ENCODE assay signal across 20 cellular contexts in the genomic region with DNA sequence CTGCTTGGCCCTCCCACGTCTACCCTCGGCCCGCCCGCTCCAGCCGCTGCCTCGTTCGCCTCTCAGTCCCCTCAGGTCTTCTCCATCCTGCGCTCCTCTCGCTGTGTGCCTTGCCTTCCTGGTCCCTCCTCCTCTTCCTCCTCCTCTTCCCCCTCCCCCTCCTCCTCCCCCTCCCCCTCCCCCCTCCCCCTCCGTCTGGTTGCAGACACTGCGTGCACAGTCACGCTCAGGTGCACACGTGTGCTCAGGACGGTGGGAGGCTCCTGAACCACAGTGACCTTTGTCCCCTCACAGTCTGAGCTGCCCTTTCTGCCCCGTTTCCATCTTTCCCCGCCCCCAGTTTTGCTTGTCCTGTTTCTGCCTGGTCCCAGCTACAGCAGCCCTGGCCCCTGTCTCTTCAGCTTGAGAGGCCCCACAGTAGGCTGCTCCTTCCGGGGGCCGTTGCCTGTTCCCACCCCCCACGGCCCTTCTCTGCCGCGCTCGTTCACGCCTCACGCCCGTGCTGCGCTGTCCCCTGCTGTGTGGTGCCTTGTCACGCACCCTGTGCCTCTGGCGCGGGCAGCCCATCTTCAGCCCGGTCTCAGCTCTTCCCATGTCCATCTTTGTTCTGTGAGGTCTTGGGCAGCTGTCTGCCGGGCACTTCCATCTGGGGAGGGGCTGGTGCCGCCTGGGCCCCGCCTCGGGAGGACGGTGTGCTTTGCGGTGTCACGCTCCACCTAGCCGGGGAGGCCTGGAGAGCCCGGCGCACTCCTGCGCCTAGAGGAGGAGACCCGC. TPM values are rescaled to one million over a fixed set of nuclear protein-coding genes. Genes with fewer than 3 reads are reported as not detected.
DNase-seq lines count a peak whose midpoint lies in the region; ATAC-seq, FAIRE-seq and TF ChIP-seq lines count a peak whose summit lies in the region.
"Had no signal": no experiment of that assay in that cellular context is flagged by ENCODE, and none has a peak within 500 bp of the region (broad histone marks: within the 10 kb centered on the region; RNA-seq: fewer than 3 reads in every experiment).

No MANE protein-coding gene starts in this region.

- ATAC-seq in K562: no peak
- no peak for ATAC-seq in stimulated activated effector memory CD8-positive, alpha-beta T cell treated with anti-CD3 and anti-CD28 coated beads, Interleukin-12 subunit alpha, Interleukin-12 subunit beta, amount 100 ng/mL, for 72 hours

- H4K20me1 ChIP-seq in K562 (replicated peaks; ENCODE audit: control insufficient read depth, insufficient read depth, low read length): peaks cover 11% of the 10 kb centered on the region; the same call in 1 of the 2 replicates

- H3K9me1 ChIP-seq in K562 (ENCODE audit: control insufficient read depth, insufficient read depth, low read length): peaks cover 4% of the 10 kb centered on the region

- H3K9me3 ChIP-seq in K562 (replicated peaks; ENCODE audit: control insufficient read depth, insufficient read depth, low read depth, low read length): no peaks in the 10 kb centered on the region
- H3K9me3 ChIP-seq: colonic mucosa, ovary, vagina had no signal

- H3K4me1 Mint-ChIP-seq in stimulated activated effector memory CD8-positive, alpha-beta T cell treated with anti-CD3 and anti-CD28 coated beads, Interleukin-12 subunit alpha, Interleukin-12 subunit beta, amount 100 ng/mL, for 72 hours: peaks cover 13% of the 10 kb centered on the region
- H3K4me1 Mint-ChIP-seq: B cell had no signal

- H3K4me1 ChIP-seq in K562 (replicated peaks in 1 of 2; ENCODE audit: control insufficient read depth in 2 of 2, insufficient read depth in 2 of 2, low read length in 2 of 2): peaks cover 0 to 47% of the 10 kb centered on the region in 2 experiments; a peak in 2 of 5 replicates
- H3K4me1 ChIP-seq: colonic mucosa had no signal

- peak overlapping the region; percentile 69 for H3K27ac Mint-ChIP-seq in stimulated activated effector memory CD8-positive, alpha-beta T cell treated with anti-CD3 and anti-CD28 coated beads, Interleukin-12 subunit alpha, Interleukin-12 subunit beta, amount 100 ng/mL, for 72 hours
- H3K27ac Mint-ChIP-seq: B cell had no signal

- TF ChIP-seq EP300 in K562 (IDR thresholded peaks at IDR 0.05; ENCODE audit: low read length): no peak

- no peak overlapping the region for H3K4me3 ChIP-seq in K562
- H3K4me3 ChIP-seq: colonic mucosa, lung, ovary, vagina had no signal

- no peak overlapping the region for H3K27ac ChIP-seq in K562 (ENCODE audit: extremely low read depth, low read depth, low read length)
- H3K27ac ChIP-seq: colonic mucosa, ovary had no signal

- no peak overlapping the region for H2AFZ ChIP-seq in K562 (ENCODE audit: low read depth, low read length)

- no peaks in the 10 kb centered on the region for H3K27me3 ChIP-seq in K562 (ENCODE audit: control insufficient read depth in 2 of 2, insufficient read depth in 2 of 2, low read length in 2 of 2)
- H3K27me3 ChIP-seq: colonic mucosa, ovary, vagina had no signal

- TF ChIP-seq RAD21 in K562 (CRISPR knock-in tag; conservative IDR thresholded peaks at IDR 0.05 in 1 of 2, IDR thresholded peaks at IDR 0.05 in 1 of 2): no peak

- no peak for FAIRE-seq in K562 (lab: Jason Lieb, UNC)
- FAIRE-seq: RCC 7860 had no signal

- peaks cover 96% of the 10 kb centered on the region for H3K36me3 Mint-ChIP-seq in stimulated activated effector memory CD8-positive, alpha-beta T cell treated with anti-CD3 and anti-CD28 coated beads, Interleukin-12 subunit alpha, Interleukin-12 subunit beta, amount 100 ng/mL, for 72 hours

- no peak for TF ChIP-seq POLR2A in K562 (conservative IDR thresholded peaks at IDR 0.05)

- CTCF ChIA-PET in K562 (lab: Yijun Ruan, JAX; ENCODE audit: low intra/inter-chr PET ratio): no interaction called here

- no TSS peak for BruUV-seq in K562 (replicated peaks; lab: Mats Ljungman, UMichigan)

- peak; percentile 74 for DNase-seq in HuH-7 (ENCODE audit: low spot score)
- DNase-seq in K562 (ENCODE audit: extremely low read depth in 1 of 4, low spot score in 3 of 4): peak in 1 of 4 experiments; percentile 29
- peak; percentile 84 for DNase-seq in left kidney (ENCODE audit: low read depth, low spot score)
- no peak for DNase-seq in stimulated activated effector memory CD8-positive, alpha-beta T cell treated with anti-CD3 and anti-CD28 coated beads, Interleukin-12 subunit alpha, Interleukin-12 subunit beta, amount 100 ng/mL, for 72 hours (ENCODE audit: low spot score in 2 of 2)
- DNase-seq in DMS 273 treated with DMSO at 0.1 percent for 48 hours (lab: John Stamatoyannopoulos, UW): no peak
- DNase-seq in iPS-NIHi11 (ENCODE audit: low spot score): no peak
- no peak for DNase-seq in activated CD4-positive, alpha-beta T cell treated with anti-CD3 and anti-CD28 coated beads, Interleukin-2, amount 50 U/mL, for 4 hours
- DNase-seq: activated CD4-positive, alpha-beta T cell treated with anti-CD3 and anti-CD28 coated beads for 48 hours; activated CD8-positive, alpha-beta memory T cell treated with anti-CD3 and anti-CD28 coated beads, Interleukin-2, amount 50 U/mL, for 48 hours; activated gamma-delta T cell treated with Interleukin-2 at 50 U/mL for 16 hours; anterior cingulate cortex; colonic mucosa; NCI-H1048; NCI-H2107; ovary; stimulated activated CD4-positive, alpha-beta T cell treated with anti-CD3 and anti-CD28 coated beads, Interleukin-4, amount 100 ng/mL, for 1 hour had no signal

- H3K79me2 ChIP-seq in K562 (ENCODE audit: control insufficient read depth, insufficient read depth, low read length): peaks cover 62% of the 10 kb centered on the region

- H3K9me3 Mint-ChIP-seq in stimulated activated effector memory CD8-positive, alpha-beta T cell treated with anti-CD3 and anti-CD28 coated beads, Interleukin-12 subunit alpha, Interleukin-12 subunit beta, amount 100 ng/mL, for 72 hours: no peaks in the 10 kb centered on the region

- H3K4me2 ChIP-seq in K562 (ENCODE audit: insufficient read depth, low read length): no peak overlapping the region

- WGBS in K562 (ENCODE audit: insufficient coverage, low coverage, missing lambda C conversion rate): 93% methylated on average over 26 of the region's 42 CpGs

- no peak for TF ChIP-seq CTCF in K562 (IDR thresholded peaks at IDR 0.05 in 2 of 3, conservative IDR thresholded peaks at IDR 0.05 in 1 of 3; ENCODE audit: insufficient read depth in 2 of 3, low read depth in 1 of 3, low read length in 3 of 3)

- POLR2A ChIA-PET in K562 (lab: Yijun Ruan, JAX): interaction anchor here (1.1 to 2.4 kb wide), 3 partner anchors 8 to 15 kb away, joined by 3 to 6 read pairs (median 3); no protein-coding TSS in a partner anchor

- intact Hi-C loops in K562 (cut with micrococcal nuclease): no loop called here

- peaks cover 98% of the 10 kb centered on the region for H3K36me3 ChIP-seq in K562 (ENCODE audit: control insufficient read depth, insufficient read depth, low read length)
- H3K36me3 ChIP-seq: ovary had no signal

- in situ Hi-C loops in K562 (cut with MboI): no loop called here

- no peak overlapping the region for H3K4me3 Mint-ChIP-seq in stimulated activated effector memory CD8-positive, alpha-beta T cell treated with anti-CD3 and anti-CD28 coated beads, Interleukin-12 subunit alpha, Interleukin-12 subunit beta, amount 100 ng/mL, for 72 hours
- H3K4me3 Mint-ChIP-seq: B cell had no signal

- no peak overlapping the region for H3K9ac ChIP-seq in K562 (ENCODE audit: insufficient read depth in 1 of 2, low read depth in 2 of 2, low read length in 2 of 2)

RNA-seq across cellular contexts. Expression of gene RPS15, which starts 13.8 kb away (rescaled TPM):
- total RNA-seq in K562 (2011; cell fraction: chromatin; rRNA removed; ENCODE audit: low replicate concordance): 72.0 and 238 TPM in 2 replicates
- 545 and 547 TPM in 2 replicates for total RNA-seq in K562 (2011; cell fraction: nucleolus; rRNA removed)
- total RNA-seq in K562 (2011; cell fraction: nucleoplasm; rRNA removed): 383 and 585 TPM in 2 replicates
- 2,649 and 2,867 TPM in 2 replicates for total RNA-seq in K562 (2014; rRNA removed)
- 407 and 630 TPM in 2 replicates for total RNA-seq in K562 (2014; rRNA removed; fragmentation: Illumina TruSeq; extraction: Trizol)
- 1,267 and 1,272 TPM in 2 replicates for total RNA-seq in K562 (2015; rRNA removed; fragmentation: Illumina TruSeq; extraction: Trizol)
- total RNA-seq in K562 (2021): 2,126 and 2,254 TPM in 2 replicates
- polyA plus RNA-seq in K562 (2011; rRNA removed): 957 and 1,566 TPM in 2 replicates
- 3,186 and 4,296 TPM in 2 replicates for polyA plus RNA-seq in K562 (2011; cell fraction: cytosol; rRNA removed)
- polyA plus RNA-seq in K562 (2011; cell fraction: nucleus; rRNA removed): 907 and 973 TPM in 2 replicates
- 2,701 and 2,899 TPM in 2 replicates for polyA plus RNA-seq in K562 (2012)
- 912 and 1,907 TPM in 2 replicates for polyA plus RNA-seq in K562 (2014; fragmentation: Illumina TruSeq; extraction: Trizol)
- polyA plus RNA-seq in K562 (2014; fragmentation: Nextera tagmentation; extraction: Ambion mirVana): 100 to 1,000 TPM; 605 to 818 TPM
- 2,791 and 3,285 TPM in 2 replicates for polyA plus RNA-seq in K562 (2014; rRNA removed)
- 202 and 239 TPM in 2 replicates for polyA minus RNA-seq in K562 (2011; rRNA and poly(A)+ RNA removed)
- polyA minus RNA-seq in K562 (2011; cell fraction: cytosol; rRNA and poly(A)+ RNA removed): 1,242 and 1,610 TPM in 2 replicates
- polyA minus RNA-seq in K562 (2011; cell fraction: nucleus; rRNA and poly(A)+ RNA removed): 152 and 304 TPM in 2 replicates

RNA-seq across cellular contexts. Expression of gene DAZAP1, which starts 17.0 kb away (rescaled TPM):
- 223 and 289 TPM in 2 replicates for total RNA-seq in K562 (2011; cell fraction: chromatin; rRNA removed; ENCODE audit: low replicate concordance)
- total RNA-seq in K562 (2011; cell fraction: nucleolus; rRNA removed): 105 and 117 TPM in 2 replicates
- total RNA-seq in K562 (2011; cell fraction: nucleoplasm; rRNA removed): 149 and 185 TPM in 2 replicates
- total RNA-seq in K562 (2014; rRNA removed) (222 and 244 TPM in 2 replicates), K562 (2014; rRNA removed; fragmentation: Illumina TruSeq; extraction: Trizol) (77.7 and 78.7 TPM in 2 replicates), K562 (2015; rRNA removed; fragmentation: Illumina TruSeq; extraction: Trizol) (139 and 143 TPM in 2 replicates), K562 (2021) (287 and 289 TPM in 2 replicates)
- polyA plus RNA-seq in K562 (2011; rRNA removed) (125 and 155 TPM in 2 replicates), K562 (2014; fragmentation: Illumina TruSeq; extraction: Trizol) (142 and 156 TPM in 2 replicates), K562 (2014; fragmentation: Nextera tagmentation; extraction: Ambion mirVana) (10 to 100 TPM; 10.8 to 13.3 TPM), K562 (2014; rRNA removed) (250 and 266 TPM in 2 replicates)
- 57.6 and 123 TPM in 2 replicates for polyA plus RNA-seq in K562 (2011; cell fraction: cytosol; rRNA removed)
- polyA plus RNA-seq in K562 (2011; cell fraction: nucleus; rRNA removed): 177 and 237 TPM in 2 replicates
- 116 and 140 TPM in 2 replicates for polyA plus RNA-seq in K562 (2012)
- 29.7 and 47.1 TPM in 2 replicates for polyA minus RNA-seq in K562 (2011; rRNA and poly(A)+ RNA removed)
- polyA minus RNA-seq in K562 (2011; cell fraction: cytosol; rRNA and poly(A)+ RNA removed): 61.3 and 62.0 TPM in 2 replicates
- 38.8 and 60.8 TPM in 2 replicates for polyA minus RNA-seq in K562 (2011; cell fraction: nucleus; rRNA and poly(A)+ RNA removed)

RNA-seq across cellular contexts. Expression of gene GAMT, which starts 23.0 kb away (rescaled TPM):
- total RNA-seq in K562 (2011; cell fraction: chromatin; rRNA removed; ENCODE audit: low replicate concordance): 8.0 and 26.2 TPM in 2 replicates
- 17.6 and 18.7 TPM in 2 replicates for total RNA-seq in K562 (2011; cell fraction: nucleolus; rRNA removed)
- 11.9 and 13.9 TPM in 2 replicates for total RNA-seq in K562 (2011; cell fraction: nucleoplasm; rRNA removed)
- total RNA-seq in K562 (2014; rRNA removed): 35.2 and 47.8 TPM in 2 replicates
- total RNA-seq in K562 (2014; rRNA removed; fragmentation: Illumina TruSeq; extraction: Trizol): 6.1 and 11.1 TPM in 2 replicates
- 25.9 and 28.7 TPM in 2 replicates for total RNA-seq in K562 (2015; rRNA removed; fragmentation: Illumina TruSeq; extraction: Trizol)
- total RNA-seq in K562 (2021): 35.3 and 37.5 TPM in 2 replicates
- polyA plus RNA-seq in K562 (2011; rRNA removed): 27.2 and 42.1 TPM in 2 replicates
- 46.5 and 96.1 TPM in 2 replicates for polyA plus RNA-seq in K562 (2011; cell fraction: cytosol; rRNA removed)
- 23.4 and 27.7 TPM in 2 replicates for polyA plus RNA-seq in K562 (2011; cell fraction: nucleus; rRNA removed)
- polyA plus RNA-seq in K562 (2012): 44.0 and 47.8 TPM in 2 replicates
- 26.2 and 35.1 TPM in 2 replicates for polyA plus RNA-seq in K562 (2014; fragmentation: Illumina TruSeq; extraction: Trizol)
- 1 to 10 TPM; 1.3 to 2.1 TPM for polyA plus RNA-seq in K562 (2014; fragmentation: Nextera tagmentation; extraction: Ambion mirVana)
- polyA plus RNA-seq in K562 (2014; rRNA removed): 33.3 and 37.8 TPM in 2 replicates
- 8.4 and 12.9 TPM in 2 replicates for polyA minus RNA-seq in K562 (2011; rRNA and poly(A)+ RNA removed)
- 22.1 and 26.4 TPM in 2 replicates for polyA minus RNA-seq in K562 (2011; cell fraction: cytosol; rRNA and poly(A)+ RNA removed)
- 6.7 and 7.7 TPM in 2 replicates for polyA minus RNA-seq in K562 (2011; cell fraction: nucleus; rRNA and poly(A)+ RNA removed)

RNA-seq across cellular contexts. Expression of gene APC2, which starts 25.6 kb away (rescaled TPM):
- total RNA-seq in K562 (2011; cell fraction: chromatin; rRNA removed; ENCODE audit: low replicate concordance): 0.56 and 1.4 TPM in 2 replicates
- total RNA-seq in K562 (2011; cell fraction: nucleolus; rRNA removed): 0.66 and 1.3 TPM in 2 replicates
- 0.44 and 0.53 TPM in 2 replicates for total RNA-seq in K562 (2011; cell fraction: nucleoplasm; rRNA removed)
- 0.05 and 0.08 TPM in 2 replicates for total RNA-seq in K562 (2014; rRNA removed)
- total RNA-seq in K562 (2014; rRNA removed; fragmentation: Illumina TruSeq; extraction: Trizol): 0.04 TPM in 1 of 2 replicates, not detected in the other
- total RNA-seq in K562 (2015; rRNA removed; fragmentation: Illumina TruSeq; extraction: Trizol): 0.04 TPM in 1 of 2 replicates, not detected in the other
- total RNA-seq in K562 (2021): 0.27 and 0.40 TPM in 2 replicates
- 0.01 and 0.06 TPM in 2 replicates for polyA plus RNA-seq in K562 (2011; rRNA removed)
- polyA plus RNA-seq in K562 (2011; cell fraction: cytosol; rRNA removed): 0.03 and 0.04 TPM in 2 replicates
- 0.13 and 0.21 TPM in 2 replicates for polyA plus RNA-seq in K562 (2011; cell fraction: nucleus; rRNA removed)
- polyA plus RNA-seq in K562 (2012): 0.43 and 0.48 TPM in 2 replicates
- polyA plus RNA-seq in K562 (2014; fragmentation: Illumina TruSeq; extraction: Trizol): 0.01 TPM in 2 replicates
- not detected for polyA plus RNA-seq in K562 (2014; fragmentation: Nextera tagmentation; extraction: Ambion mirVana)
- polyA plus RNA-seq in K562 (2014; rRNA removed): 0.04 and 0.09 TPM in 2 replicates
- polyA minus RNA-seq in K562 (2011; rRNA and poly(A)+ RNA removed): 0.06 and 0.07 TPM in 2 replicates
- polyA minus RNA-seq in K562 (2011; cell fraction: cytosol; rRNA and poly(A)+ RNA removed): not detected in 2 replicates
- 0.27 and 0.33 TPM in 2 replicates for polyA minus RNA-seq in K562 (2011; cell fraction: nucleus; rRNA and poly(A)+ RNA removed)

RNA-seq across cellular contexts. Expression of gene NDUFS7, which starts 40.7 kb away (rescaled TPM):
- 66.7 and 198 TPM in 2 replicates for total RNA-seq in K562 (2011; cell fraction: chromatin; rRNA removed; ENCODE audit: low replicate concordance)
- 157 and 164 TPM in 2 replicates for total RNA-seq in K562 (2011; cell fraction: nucleolus; rRNA removed)
- total RNA-seq in K562 (2011; cell fraction: nucleoplasm; rRNA removed): 136 and 201 TPM in 2 replicates
- total RNA-seq in K562 (2014; rRNA removed): 253 and 295 TPM in 2 replicates
- 4.9 and 6.0 TPM in 2 replicates for total RNA-seq in K562 (2014; rRNA removed; fragmentation: Illumina TruSeq; extraction: Trizol)
- 108 and 142 TPM in 2 replicates for total RNA-seq in K562 (2015; rRNA removed; fragmentation: Illumina TruSeq; extraction: Trizol)
- 266 and 293 TPM in 2 replicates for total RNA-seq in K562 (2021)
- 56.7 and 107 TPM in 2 replicates for polyA plus RNA-seq in K562 (2011; rRNA removed)
- polyA plus RNA-seq in K562 (2011; cell fraction: cytosol; rRNA removed): 225 and 766 TPM in 2 replicates
- polyA plus RNA-seq in K562 (2011; cell fraction: nucleus; rRNA removed): 159 and 202 TPM in 2 replicates
- 194 and 288 TPM in 2 replicates for polyA plus RNA-seq in K562 (2012)
- 11.4 and 105 TPM in 2 replicates for polyA plus RNA-seq in K562 (2014; fragmentation: Illumina TruSeq; extraction: Trizol)
- 10 to 100 TPM; 28.2 to 60.6 TPM for polyA plus RNA-seq in K562 (2014; fragmentation: Nextera tagmentation; extraction: Ambion mirVana)
- polyA plus RNA-seq in K562 (2014; rRNA removed): 271 and 292 TPM in 2 replicates
- polyA minus RNA-seq in K562 (2011; rRNA and poly(A)+ RNA removed): 32.1 and 38.2 TPM in 2 replicates
- 125 and 190 TPM in 2 replicates for polyA minus RNA-seq in K562 (2011; cell fraction: cytosol; rRNA and poly(A)+ RNA removed)
- 30.8 and 41.1 TPM in 2 replicates for polyA minus RNA-seq in K562 (2011; cell fraction: nucleus; rRNA and poly(A)+ RNA removed)

Comparison
In these comparisons a context has a peak if more than half of its experiments do, and no peak if none do; other contexts are left out.
1. DNase-seq: peak in HuH-7 (single experiment) and left kidney (single experiment); none in stimulated activated effector memory CD8-positive, alpha-beta T cell treated with anti-CD3 and anti-CD28 coated beads, Interleukin-12 subunit alpha, Interleukin-12 subunit beta, amount 100 ng/mL, for 72 hours (0 of 2), DMS 273 treated with DMSO at 0.1 percent for 48 hours (single experiment), iPS-NIHi11 (single experiment) and activated CD4-positive, alpha-beta T cell treated with anti-CD3 and anti-CD28 coated beads, Interleukin-2, amount 50 U/mL, for 4 hours (0 of 2).